14 cellular contexts compared by ENCODE assay signal in the genomic region with DNA sequence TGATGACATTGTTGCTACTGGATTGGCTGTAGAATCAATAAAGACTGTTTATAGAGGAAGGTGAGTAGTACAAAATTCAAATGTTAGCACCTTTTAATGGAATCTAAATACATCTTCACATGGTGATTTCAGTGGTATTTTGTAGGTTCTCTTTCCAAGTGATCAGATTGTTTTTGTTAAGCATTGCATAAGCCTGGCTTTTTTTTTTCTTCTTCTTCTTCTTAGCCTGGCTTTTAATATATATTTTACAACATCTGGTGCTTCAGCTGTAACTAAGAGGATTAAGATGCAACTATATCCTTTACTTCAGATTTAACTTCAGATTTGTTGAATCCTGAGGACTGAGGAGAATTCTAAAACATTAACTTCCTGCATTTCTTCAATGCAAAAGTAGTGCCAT. TPM values are rescaled to one million over a fixed set of nuclear protein-coding genes. Genes with fewer than 3 reads are reported as not detected.
DNase-seq lines count a peak whose midpoint lies in the region; ATAC-seq and TF ChIP-seq lines count a peak whose summit lies in the region.
"Had no signal": no experiment of that assay in that cellular context is flagged by ENCODE, and none has a peak within 500 bp of the region (broad histone marks: within the 10 kb centered on the region; RNA-seq: fewer than 3 reads in every experiment).

No MANE protein-coding gene starts in this region.

- H3K4me1 Mint-ChIP-seq in central memory CD8-positive, alpha-beta T cell, result no peaks in the 10 kb centered on the region
- H3K4me1 Mint-ChIP-seq: CD8-positive, alpha-beta memory T cell; H9 had no signal

- peaks cover 28% of the 10 kb centered on the region for H3K36me3 Mint-ChIP-seq in central memory CD8-positive, alpha-beta T cell (ENCODE audit: insufficient read depth)

- intact Hi-C loops in right cardiac atrium (cut with DNase I), result no loop called here

- TF ChIP-seq CTCF in cardiac muscle cell (IDR thresholded peaks at IDR 0.05; ENCODE audit: low read depth, low read length), result no peak

- peak overlapping the region; percentile 41 for H3K27ac ChIP-seq in cardiac muscle cell
- H3K27ac ChIP-seq in right cardiac atrium (ENCODE audit: low read length), result no peak overlapping the region

- no peaks in the 10 kb centered on the region for H3K27me3 Mint-ChIP-seq in central memory CD8-positive, alpha-beta T cell
- H3K27me3 Mint-ChIP-seq: CD8-positive, alpha-beta memory T cell had no signal

- H3K4me3 ChIP-seq in cardiac muscle cell, result no peak overlapping the region
- H3K4me3 ChIP-seq in right cardiac atrium (ENCODE audit: low read length), result no peak overlapping the region

- H3K4me1 ChIP-seq in cardiac muscle cell (ENCODE audit: low read depth) (no peaks in the 10 kb centered on the region), right cardiac atrium (ENCODE audit: control insufficient read depth, insufficient read depth, low read length) (no peaks in the 10 kb centered on the region)
- H3K4me1 ChIP-seq: Caco-2 had no signal

- DNase-seq in cardiac muscle cell (ENCODE audit: low read depth in 1 of 2, low spot score in 1 of 2) (no peak), right cardiac atrium (no peak), fibroblast of gingiva (ENCODE audit: low read depth) (peak; percentile 27), NCI-H2029 treated with DMSO at 0.1 percent for 48 hours (lab: John Stamatoyannopoulos, UW) (no peak), UCSD-AML1 (lab: John Stamatoyannopoulos, UW; ENCODE audit: unreplicated experiment) (no peak)
- no peak for DNase-seq in central memory CD8-positive, alpha-beta T cell (ENCODE audit: low spot score in 2 of 2)
- DNase-seq: Caco-2; CD8-positive, alpha-beta memory T cell; DND-41; GDM1; GOT3; H9 had no signal

- peaks cover 50% of the 10 kb centered on the region for H3K36me3 ChIP-seq in cardiac muscle cell

- no peak overlapping the region for H3K4me3 Mint-ChIP-seq in central memory CD8-positive, alpha-beta T cell
- H3K4me3 Mint-ChIP-seq: CD8-positive, alpha-beta memory T cell; H9 had no signal

- peak overlapping the region; percentile 35 for H3K27ac Mint-ChIP-seq in central memory CD8-positive, alpha-beta T cell (ENCODE audit: low read depth)
- H3K27ac Mint-ChIP-seq: H9 had no signal

- H3K27me3 ChIP-seq in cardiac muscle cell, result no peaks in the 10 kb centered on the region
- H3K27me3 ChIP-seq in right cardiac atrium (ENCODE audit: control insufficient read depth, insufficient read depth), result no peaks in the 10 kb centered on the region

- no peaks in the 10 kb centered on the region for H3K9me3 ChIP-seq in cardiac muscle cell (ENCODE audit: low read depth)
- no peaks in the 10 kb centered on the region for H3K9me3 ChIP-seq in right cardiac atrium (ENCODE audit: control insufficient read depth, low read length)
- H3K9me3 ChIP-seq: Caco-2 had no signal

- ATAC-seq in right cardiac atrium (no peak), GM18867 (IDR thresholded peaks at IDR 0.05; ENCODE audit: unreplicated experiment) (no peak)
- no peak for ATAC-seq in central memory CD8-positive, alpha-beta T cell (replicated peaks; ENCODE audit: extremely low read depth, poor library complexity, severe bottlenecking)
- ATAC-seq: HepG2 had no signal

- H3K9me3 Mint-ChIP-seq in central memory CD8-positive, alpha-beta T cell, result no peaks in the 10 kb centered on the region
- H3K9me3 Mint-ChIP-seq: CD8-positive, alpha-beta memory T cell; H9 had no signal

RNA-seq across cellular contexts. Expression of a gene that starts 57.3 kb away (rescaled TPM):
- total RNA-seq in cardiac muscle cell (14.4 and 21.2 TPM in 2 replicates), right cardiac atrium (10 to 100 TPM; 22.9 to 33.1 (median 25.8) TPM)
- polyA plus RNA-seq in cardiac muscle cell (26.4 and 34.4 TPM in 2 replicates), right cardiac atrium (8.4 TPM)
